9 cellular contexts compared by ENCODE assay signal in genomic region chr7:95045236-95045923, GRCh38.
DNase-seq lines count a peak whose midpoint lies in the region; TF ChIP-seq lines count a peak whose summit lies in the region.
"Had no signal": no experiment of that assay in that cellular context is flagged by ENCODE, and none has a peak within 500 bp of the region (broad histone marks: within the 10 kb centered on the region; RNA-seq: fewer than 3 reads in every experiment).

No MANE protein-coding gene starts in this region.

- no peak overlapping the region for H3K9ac ChIP-seq in mesendoderm (ENCODE audit: low read length)
- H3K9ac ChIP-seq in mesenchymal stem cell (ENCODE audit: low read length): no peak overlapping the region

- H4K5ac ChIP-seq in mesendoderm (ENCODE audit: low read length): no peak overlapping the region

- DNase-seq in D341Med (ENCODE audit: low spot score) (peak; percentile 15), KBM-7 (peak; percentile 18), ascending aorta (ENCODE audit: low spot score in 2 of 2) (no peak), mesendoderm (peak; percentile 62), DMS79 (lab: John Stamatoyannopoulos, UW) (no peak), mesenchymal stem cell (no peak), inferior parietal cortex (ENCODE audit: extremely low spot score) (no peak), AG08396 (ENCODE audit: low spot score) (no peak)
- DNase-seq: activated CD8-positive, alpha-beta memory T cell treated with anti-CD3 and anti-CD28 coated beads, Interleukin-2, amount 50 U/mL, for 48 hours had no signal

- no peak overlapping the region for H3K14ac ChIP-seq in mesenchymal stem cell (ENCODE audit: low read length in 2 of 2)

- no peak overlapping the region for H3K23ac ChIP-seq in mesendoderm (ENCODE audit: low read length)
- no peak overlapping the region for H3K23ac ChIP-seq in mesenchymal stem cell (ENCODE audit: low read length in 2 of 2)

- no peaks in the 10 kb centered on the region for H3K36me3 ChIP-seq in ascending aorta
- no peaks in the 10 kb centered on the region for H3K36me3 ChIP-seq in mesendoderm (ENCODE audit: control insufficient read depth, insufficient read depth, low read length)
- H3K36me3 ChIP-seq in mesenchymal stem cell (ENCODE audit: control insufficient read depth in 1 of 2, insufficient read depth in 2 of 2, low read depth in 1 of 2, low read length in 2 of 2): no peaks in the 10 kb centered on the region

- H3K56ac ChIP-seq in mesendoderm (ENCODE audit: low read length): no peak overlapping the region

- peak in 2 of 3 experiments; percentile 13 to 23 for TF ChIP-seq CTCF in ascending aorta (IDR thresholded peaks at IDR 0.05)

- H3K27me3 ChIP-seq in ascending aorta: no peaks in the 10 kb centered on the region
- H3K27me3 ChIP-seq in mesendoderm (ENCODE audit: insufficient read depth, low read length, poor library complexity): no peaks in the 10 kb centered on the region
- H3K27me3 ChIP-seq in mesenchymal stem cell (ENCODE audit: control insufficient read depth in 1 of 2, insufficient read depth in 1 of 2, low read length in 2 of 2): no peaks in the 10 kb centered on the region

- H3K79me2 ChIP-seq in mesendoderm (ENCODE audit: control insufficient read depth, insufficient read depth, low read length): no peaks in the 10 kb centered on the region

- WGBS in mesendoderm (ENCODE audit: extremely low coverage, insufficient coverage, low lambda C conversion rate): no CpG with 5 or more reads among the region's 8 CpGs
- 97% methylated on average over 7 of the region's 8 CpGs for WGBS in mesenchymal stem cell

- no peak overlapping the region for H3K4me3 ChIP-seq in ascending aorta
- H3K4me3 ChIP-seq in mesendoderm (ENCODE audit: low read length): no peak overlapping the region
- no peak overlapping the region for H3K4me3 ChIP-seq in mesenchymal stem cell (ENCODE audit: insufficient read depth in 1 of 2, low read depth in 1 of 2, low read length in 2 of 2)

- H2BK15ac ChIP-seq in mesendoderm (replicated peaks; ENCODE audit: low read depth): no peak overlapping the region
- H2BK15ac ChIP-seq in mesenchymal stem cell (ENCODE audit: low read depth, poor library complexity, severe bottlenecking): no peak overlapping the region

- no peak overlapping the region for H2BK12ac ChIP-seq in mesenchymal stem cell (ENCODE audit: low read length in 2 of 2)

- H3K4me1 ChIP-seq in ascending aorta (no peaks in the 10 kb centered on the region), mesendoderm (ENCODE audit: control insufficient read depth, low read depth, low read length) (no peaks in the 10 kb centered on the region), mesenchymal stem cell (ENCODE audit: control insufficient read depth, insufficient read depth, low read depth, low read length) (peaks cover 2% of the 10 kb centered on the region)

- H3K4me2 ChIP-seq in mesendoderm (ENCODE audit: low read length) (no peak overlapping the region), mesenchymal stem cell (ENCODE audit: low read length, poor library complexity, severe bottlenecking) (no peak overlapping the region)

- H3K4ac ChIP-seq in mesendoderm (ENCODE audit: low read depth, low read length): no peak overlapping the region
- H3K4ac ChIP-seq in mesenchymal stem cell (ENCODE audit: low read depth in 1 of 2, low read length in 2 of 2): no peak overlapping the region

- H2AK5ac ChIP-seq in mesendoderm (ENCODE audit: low read length) (no peak overlapping the region), mesenchymal stem cell (ENCODE audit: low read length, severe bottlenecking) (no peak overlapping the region)

- no peak overlapping the region for H3K27ac ChIP-seq in ascending aorta
- no peak overlapping the region for H3K27ac ChIP-seq in mesendoderm (ENCODE audit: low read depth, low read length)
- no peak overlapping the region for H3K27ac ChIP-seq in mesenchymal stem cell (ENCODE audit: low read length, poor library complexity, severe bottlenecking)

- no peaks in the 10 kb centered on the region for H3K79me1 ChIP-seq in mesendoderm (ENCODE audit: low read length)
- H3K79me1 ChIP-seq in mesenchymal stem cell (replicated peaks; ENCODE audit: low read length, poor library complexity, severe bottlenecking): peaks cover 17% of the 10 kb centered on the region

- H2BK120ac ChIP-seq in mesendoderm (ENCODE audit: low read depth, low read length): no peak overlapping the region
- no peak overlapping the region for H2BK120ac ChIP-seq in mesenchymal stem cell (ENCODE audit: low read depth, low read length)

- no peak overlapping the region for H4K91ac ChIP-seq in mesenchymal stem cell (ENCODE audit: low read length)

- in situ Hi-C loops in KBM-7 (cut with MboI; ENCODE audit: low pct_unique_long_range_greater_than_20kb, low sequenced_read_pairs): no loop called here

- H2BK5ac ChIP-seq in mesendoderm (ENCODE audit: low read length) (no peak overlapping the region), mesenchymal stem cell (ENCODE audit: low read depth, low read length, poor library complexity, severe bottlenecking) (no peak overlapping the region)

- H3K18ac ChIP-seq in mesendoderm (ENCODE audit: low read length) (peak overlapping the region; percentile 28), mesenchymal stem cell (ENCODE audit: low read depth in 1 of 2, low read length in 2 of 2) (no peak overlapping the region)

- no peaks in the 10 kb centered on the region for H3K9me3 ChIP-seq in ascending aorta
- no peaks in the 10 kb centered on the region for H3K9me3 ChIP-seq in mesenchymal stem cell (ENCODE audit: control insufficient read depth, low read length)

- H4K8ac ChIP-seq in mesendoderm (ENCODE audit: low read depth, low read length) (no peak overlapping the region), mesenchymal stem cell (ENCODE audit: low read length) (no peak overlapping the region)

- no peak overlapping the region for H2AFZ ChIP-seq in mesenchymal stem cell (ENCODE audit: low read depth, low read length)

- intact Hi-C loops in ascending aorta (cut with DNase I): no loop called here

Comparison
In these comparisons a context has a peak if more than half of its experiments do, and no peak if none do; other contexts are left out.
1. DNase-seq: peak in D341Med (single experiment), KBM-7 (single experiment) and mesendoderm (single experiment); none in ascending aorta (0 of 2), DMS79 (single experiment), mesenchymal stem cell (single experiment), inferior parietal cortex (single experiment) and AG08396 (single experiment).